ENCODE assay signal across 8 cellular contexts in genomic region chr15:76345880-76346665, GRCh38. TPM values are rescaled to one million over a fixed set of nuclear protein-coding genes. Genes with fewer than 3 reads are reported as not detected.
A peak's percentile ranks its signal among the peaks of the same experiment; 100 is the strongest.
DNase-seq lines count a peak whose midpoint lies in the region; ATAC-seq lines count a peak whose summit lies in the region.

No MANE protein-coding gene starts in this region.

- no peaks in the 10 kb centered on the region for H3K9me3 Mint-ChIP-seq in activated CD4-positive, alpha-beta memory T cell treated with anti-CD3 and anti-CD28 coated beads, Interleukin-2, amount 10 ng/mL, durations not matched to agents 7 days and 5 days
- no peaks in the 10 kb centered on the region for H3K9me3 Mint-ChIP-seq in stimulated activated memory B cell treated with anti-CD40 and anti-IgM and Interleukin-4, amounts not matched to agents 10 μg/mL and 1 μg/mL and 100 μg/mL, for 72 hours

- POLR2A ChIA-PET in activated CD4-positive, alpha-beta memory T cell treated with anti-CD3 and anti-CD28 coated beads, Interleukin-2, amount 10 ng/mL, durations not matched to agents 7 days and 5 days (lab: Charles Lee), result interaction anchor here (1.0 to 2.9 kb wide), 3 partner anchors 9 to 112 kb away, joined by 3 to 15 read pairs (median 4); partner anchors contain the start of gene ISL2

- CTCF ChIA-PET in activated CD4-positive, alpha-beta memory T cell treated with anti-CD3 and anti-CD28 coated beads, Interleukin-2, amount 10 ng/mL, durations not matched to agents 7 days and 5 days (lab: Charles Lee), result interaction anchor here (3.3 kb wide), 1 partner anchor 10 kb away, joined by 9 read pairs; the partner anchor contains the start of gene ISL2

- peaks cover 20% of the 10 kb centered on the region for H3K36me3 Mint-ChIP-seq in activated CD4-positive, alpha-beta memory T cell treated with anti-CD3 and anti-CD28 coated beads, Interleukin-2, amount 10 ng/mL, durations not matched to agents 7 days and 5 days (ENCODE audit: low read depth)
- H3K36me3 Mint-ChIP-seq in stimulated activated memory B cell treated with anti-CD40 and anti-IgM and Interleukin-4, amounts not matched to agents 10 μg/mL and 1 μg/mL and 100 μg/mL, for 72 hours, result peaks cover 5% of the 10 kb centered on the region

- peak; percentile 44 for DNase-seq in activated T-cell treated with anti-CD3 and anti-CD28 coated beads, Interleukin-2, amount 50 U/mL, for 1 hour
- DNase-seq in activated T-cell treated with anti-CD3 and anti-CD28 coated beads for 4 hours (no peak), D341Med (ENCODE audit: low spot score) (no peak), RPMI8226 (no peak), DMS79 (lab: John Stamatoyannopoulos, UW) (no peak)
- DNase-seq in activated CD4-positive, alpha-beta memory T cell treated with anti-CD3 and anti-CD28 coated beads, Interleukin-2, amount 10 ng/mL, durations not matched to agents 7 days and 5 days, result no peak

- ATAC-seq in stimulated activated memory B cell treated with anti-CD40 and anti-IgM and Interleukin-4, amounts not matched to agents 10 μg/mL and 1 μg/mL and 100 μg/mL, for 72 hours, result peak; percentile 27

- H3K4me3 Mint-ChIP-seq in activated CD4-positive, alpha-beta memory T cell treated with anti-CD3 and anti-CD28 coated beads, Interleukin-2, amount 10 ng/mL, durations not matched to agents 7 days and 5 days, result peak overlapping the region; percentile 47
- H3K4me3 Mint-ChIP-seq in stimulated activated memory B cell treated with anti-CD40 and anti-IgM and Interleukin-4, amounts not matched to agents 10 μg/mL and 1 μg/mL and 100 μg/mL, for 72 hours, result peak overlapping the region; percentile 72

- H3K27ac Mint-ChIP-seq in activated CD4-positive, alpha-beta memory T cell treated with anti-CD3 and anti-CD28 coated beads, Interleukin-2, amount 10 ng/mL, durations not matched to agents 7 days and 5 days, result no peak overlapping the region
- no peak overlapping the region for H3K27ac Mint-ChIP-seq in stimulated activated memory B cell treated with anti-CD40 and anti-IgM and Interleukin-4, amounts not matched to agents 10 μg/mL and 1 μg/mL and 100 μg/mL, for 72 hours

- H3K4me1 Mint-ChIP-seq in activated CD4-positive, alpha-beta memory T cell treated with anti-CD3 and anti-CD28 coated beads, Interleukin-2, amount 10 ng/mL, durations not matched to agents 7 days and 5 days, result peaks cover 20% of the 10 kb centered on the region
- H3K4me1 Mint-ChIP-seq in stimulated activated memory B cell treated with anti-CD40 and anti-IgM and Interleukin-4, amounts not matched to agents 10 μg/mL and 1 μg/mL and 100 μg/mL, for 72 hours, result peaks cover 24% of the 10 kb centered on the region

- H3K27me3 Mint-ChIP-seq in activated CD4-positive, alpha-beta memory T cell treated with anti-CD3 and anti-CD28 coated beads, Interleukin-2, amount 10 ng/mL, durations not matched to agents 7 days and 5 days, result peaks cover 62% of the 10 kb centered on the region
- H3K27me3 Mint-ChIP-seq in stimulated activated memory B cell treated with anti-CD40 and anti-IgM and Interleukin-4, amounts not matched to agents 10 μg/mL and 1 μg/mL and 100 μg/mL, for 72 hours, result peaks cover 52% of the 10 kb centered on the region

- H3K4me3 ChIP-seq in iPS-11a (ENCODE audit: low read depth, low read length), result peak overlapping the region; percentile 43

RNA-seq across cellular contexts. Expression of gene ISL2, which starts 9.5 kb away (rescaled TPM):
- 1 to 10 TPM; 3.7 TPM for total RNA-seq in activated CD4-positive, alpha-beta memory T cell treated with anti-CD3 and anti-CD28 coated beads, Interleukin-2, amount 10 ng/mL, durations not matched to agents 7 days and 5 days

RNA-seq across cellular contexts. Expression of gene ETFA, which starts 34.8 kb away (rescaled TPM):
- 100 to 1,000 TPM; 109 to 112 TPM for total RNA-seq in activated CD4-positive, alpha-beta memory T cell treated with anti-CD3 and anti-CD28 coated beads, Interleukin-2, amount 10 ng/mL, durations not matched to agents 7 days and 5 days
